ENCODE assay signal across 1 cellular context in genomic region chr12:93443576-93443975, GRCh38.
TF ChIP-seq lines count a peak whose summit lies in the region.

No MANE protein-coding gene starts in this region.

TF ChIP-seq in HCT116, 20 proteins besides CTCF, POLR2A, EP300 and RAD21:
- TF ChIP-seq SP1 (IDR thresholded peaks at IDR 0.05; ENCODE audit: low read depth), result no peak
- TF ChIP-seq CBX3 (IDR thresholded peaks at IDR 0.05; ENCODE audit: low read depth), result no peak
- TF ChIP-seq POLR2AphosphoS5 (IDR thresholded peaks at IDR 0.05; ENCODE audit: low read depth, low read length), result no peak
- no peak for TF ChIP-seq ZNF274 (IDR thresholded peaks at IDR 0.05; ENCODE audit: low read depth, low read length)
- TF ChIP-seq JUND (IDR thresholded peaks at IDR 0.05), result no peak
- no peak for TF ChIP-seq FOSL1 (IDR thresholded peaks at IDR 0.05; ENCODE audit: low read depth)
- TF ChIP-seq SIN3A (IDR thresholded peaks at IDR 0.05; ENCODE audit: low read depth), result no peak
